In genomic region chr4:40185830-40186664, GRCh38 we compare ENCODE assay signal across 9 cellular contexts. TPM values are rescaled to one million over a fixed set of nuclear protein-coding genes. Genes with fewer than 3 reads are reported as not detected.
A peak's percentile ranks its signal among the peaks of the same experiment; 100 is the strongest.
DNase-seq lines count a peak whose midpoint lies in the region; ATAC-seq and TF ChIP-seq lines count a peak whose summit lies in the region.
"Had no signal": no experiment of that assay in that cellular context is flagged by ENCODE, and none has a peak within 500 bp of the region (broad histone marks: within the 10 kb centered on the region; RNA-seq: fewer than 3 reads in every experiment).

No MANE protein-coding gene starts in this region.

- H3K4me3 ChIP-seq in fibroblast of the aortic adventitia (ENCODE audit: low read depth, low read length) = no peak overlapping the region

- TF ChIP-seq CTCF in fibroblast of the aortic adventitia (IDR thresholded peaks at IDR 0.05; ENCODE audit: insufficient read depth, low read length) = no peak

- DNase-seq in DMS79 (lab: John Stamatoyannopoulos, UW) = peak; percentile 12
- peak; percentile 40 for DNase-seq in HT1080 (ENCODE audit: low read depth)
- DNase-seq in fibroblast of the aortic adventitia (ENCODE audit: low read depth) = peak; percentile 51
- DNase-seq in NCI-H1436 treated with DMSO at 0.1 percent for 48 hours (lab: John Stamatoyannopoulos, UW) = no peak
- no peak for DNase-seq in activated CD4-positive, alpha-beta T cell treated with anti-CD3 and anti-CD28 coated beads, Interleukin-2, amount 50 U/mL, for 4 hours
- no peak for DNase-seq in stimulated activated CD4-positive, alpha-beta T cell treated with anti-CD3 and anti-CD28 coated beads, Interleukin-15, amount 100 ng/mL, for 24 hours
- no peak for DNase-seq in stimulated activated CD4-positive, alpha-beta T cell treated with anti-CD3 and anti-CD28 coated beads, Interleukin-2, amount 100 ng/mL, for 48 hours
- DNase-seq: NCI-H774 had no signal

- peak; percentile 47 for ATAC-seq in GM19452 (IDR thresholded peaks at IDR 0.05; ENCODE audit: unreplicated experiment)

RNA-seq across cellular contexts. Expression of gene RHOH, which starts 10.8 kb away (rescaled TPM):
- total RNA-seq in HT1080 (2014; rRNA removed; shearing (Covaris generic)) = not detected in 2 replicates
- polyA plus RNA-seq in HT1080 (2015; cell fraction: cytosol; rRNA removed) = 0.06 TPM in 1 of 2 replicates, not detected in the other
- polyA plus RNA-seq in HT1080 (2015; cell fraction: nucleus; rRNA removed) = not detected in 2 replicates
- total RNA-seq in fibroblast of the aortic adventitia (ENCODE audit: low replicate concordance) = not detected in 2 replicates

Comparison
In these comparisons a context has a peak if more than half of its experiments do, and no peak if none do; other contexts are left out.
1. DNase-seq: peak in DMS79 (single experiment), HT1080 (single experiment) and fibroblast of the aortic adventitia (single experiment); none in NCI-H1436 treated with DMSO at 0.1 percent for 48 hours (single experiment), activated CD4-positive, alpha-beta T cell treated with anti-CD3 and anti-CD28 coated beads, Interleukin-2, amount 50 U/mL, for 4 hours (0 of 2), stimulated activated CD4-positive, alpha-beta T cell treated with anti-CD3 and anti-CD28 coated beads, Interleukin-15, amount 100 ng/mL, for 24 hours (single experiment) and stimulated activated CD4-positive, alpha-beta T cell treated with anti-CD3 and anti-CD28 coated beads, Interleukin-2, amount 100 ng/mL, for 48 hours (0 of 2).